1 cellular context compared by ENCODE assay signal in genomic region chr6:47413752-47414516, GRCh38.
TF ChIP-seq lines count a peak whose summit lies in the region.

No MANE protein-coding gene starts in this region.

TF ChIP-seq in GM23338, 12 proteins besides CTCF, POLR2A, EP300 and RAD21 (continued from another document):
- no peak for TF ChIP-seq REST (IDR thresholded peaks at IDR 0.05; ENCODE audit: unreplicated experiment)
- no peak for TF ChIP-seq NANOG (IDR thresholded peaks at IDR 0.05; ENCODE audit: borderline replicate concordance)
